ENCODE assay signal across 18 cellular contexts in the genomic region with DNA sequence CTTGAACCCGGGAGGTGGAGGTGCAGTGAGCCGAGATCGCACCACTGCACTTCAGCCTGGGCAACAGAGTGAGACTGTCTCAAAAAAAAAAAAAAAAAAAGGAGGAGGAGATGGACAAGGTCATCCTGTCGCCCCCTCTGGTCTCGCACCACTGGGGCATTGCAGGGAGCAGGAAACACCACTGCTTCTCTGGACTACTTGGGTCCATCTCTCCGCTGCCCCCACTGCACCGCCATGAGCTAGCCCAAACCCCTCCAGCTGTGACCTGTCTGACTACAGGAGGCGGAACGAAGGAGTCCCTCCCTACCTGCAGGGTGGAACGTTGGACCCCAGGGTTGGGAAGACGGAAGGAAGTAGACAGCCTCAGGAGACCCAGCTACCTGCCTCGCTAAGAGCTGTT.
"Had no signal": no experiment of that assay in that cellular context is flagged by ENCODE, and none has a peak within 500 bp of the region (broad histone marks: within the 10 kb centered on the region; RNA-seq: fewer than 3 reads in every experiment).

No MANE protein-coding gene starts in this region.

- H3K27ac Mint-ChIP-seq: activated CD4-positive, alpha-beta T cell treated with anti-CD3 and anti-CD28 coated beads, Interleukin-2, amount 10 ng/mL, durations not matched to agents 7 days and 5 days; activated naive CD8-positive, alpha-beta T cell; immature natural killer cell had no signal

- H3K9me3 ChIP-seq: body of pancreas, lower lobe of right lung, neutrophil had no signal

- H3K4me3 Mint-ChIP-seq: activated CD4-positive, alpha-beta T cell treated with anti-CD3 and anti-CD28 coated beads, Interleukin-2, amount 10 ng/mL, durations not matched to agents 7 days and 5 days; activated naive CD8-positive, alpha-beta T cell; central memory CD8-positive, alpha-beta T cell; immature natural killer cell had no signal

- FAIRE-seq: frontal cortex had no signal

- H3K4me1 ChIP-seq: body of pancreas, lower lobe of right lung had no signal

- DNase-seq: activated CD4-positive, alpha-beta T cell treated with anti-CD3 and anti-CD28 coated beads, Interleukin-2, amount 10 ng/mL, durations not matched to agents 7 days and 5 days; activated gamma-delta T cell treated with Interleukin-2 at 50 U/mL for 16 hours; amniotic stem cell; body of pancreas; cortex of kidney; effector memory CD4-positive, alpha-beta T cell; immature natural killer cell; lower lobe of right lung; midbrain; retina; stimulated activated CD4-positive, alpha-beta T cell treated with anti-CD3 and anti-CD28 coated beads, Interleukin-4, amount 100 ng/mL, for 24 hours; stimulated activated naive CD4-positive, alpha-beta T cell; T-helper 2 cell; trophoblast cell had no signal

- H3K36me3 Mint-ChIP-seq: activated naive CD8-positive, alpha-beta T cell; immature natural killer cell had no signal

- H3K36me3 ChIP-seq: lower lobe of right lung, neutrophil had no signal

- ATAC-seq: body of pancreas, lower lobe of right lung had no signal

- H3K27me3 ChIP-seq: body of pancreas had no signal

- H3K27ac ChIP-seq: body of pancreas, lower lobe of right lung, neutrophil had no signal

- H3K9me3 Mint-ChIP-seq: activated CD4-positive, alpha-beta T cell treated with anti-CD3 and anti-CD28 coated beads, Interleukin-2, amount 10 ng/mL, durations not matched to agents 7 days and 5 days; central memory CD8-positive, alpha-beta T cell; immature natural killer cell had no signal

- H3K4me1 Mint-ChIP-seq: activated CD4-positive, alpha-beta T cell treated with anti-CD3 and anti-CD28 coated beads, Interleukin-2, amount 10 ng/mL, durations not matched to agents 7 days and 5 days; central memory CD8-positive, alpha-beta T cell; immature natural killer cell had no signal

- H3K4me3 ChIP-seq: body of pancreas, lower lobe of right lung had no signal
